Comparison of ENCODE assay signal across 14 cellular contexts in the genomic region with DNA sequence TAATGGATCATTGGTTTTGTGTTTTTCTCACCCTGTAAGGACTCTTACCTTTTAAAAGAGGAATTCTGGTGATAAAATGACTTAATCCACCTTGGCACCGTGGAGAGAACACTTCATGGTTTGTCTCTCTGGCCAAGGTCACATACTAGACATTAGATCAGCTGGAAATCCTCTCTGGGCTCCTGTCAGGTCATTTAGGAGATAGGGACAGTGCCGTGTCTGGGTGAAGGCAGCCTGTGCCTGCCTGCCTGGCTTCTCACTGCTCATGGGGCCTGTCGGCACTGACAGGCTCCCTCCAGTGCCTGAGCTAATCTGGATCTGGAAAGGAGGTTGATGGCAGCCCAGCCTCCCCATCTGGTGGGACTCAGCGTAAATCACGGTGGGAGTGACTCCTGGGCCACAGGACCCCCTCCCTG. TPM values are rescaled to one million over a fixed set of nuclear protein-coding genes. Genes with fewer than 3 reads are reported as not detected.
DNase-seq lines count a peak whose midpoint lies in the region; ATAC-seq, FAIRE-seq and TF ChIP-seq lines count a peak whose summit lies in the region.
"Had no signal": no experiment of that assay in that cellular context is flagged by ENCODE, and none has a peak within 500 bp of the region (broad histone marks: within the 10 kb centered on the region; RNA-seq: fewer than 3 reads in every experiment).

No MANE protein-coding gene starts in this region.

- H2BK5ac ChIP-seq in mesendoderm (ENCODE audit: low read length) = no peak overlapping the region

- no peak for FAIRE-seq in frontal cortex (lab: Jason Lieb, UNC)
- FAIRE-seq: G401.6 had no signal

- no peaks in the 10 kb centered on the region for H3K27me3 ChIP-seq in Panc1 (ENCODE audit: control insufficient read depth, insufficient read depth, low read length)
- no peaks in the 10 kb centered on the region for H3K27me3 ChIP-seq in mesendoderm (ENCODE audit: insufficient read depth, low read length, poor library complexity)
- no peaks in the 10 kb centered on the region for H3K27me3 ChIP-seq in upper lobe of left lung

- no peak overlapping the region for H2AK5ac ChIP-seq in mesendoderm (ENCODE audit: low read length)

- TF ChIP-seq POLR2A in upper lobe of left lung (IDR thresholded peaks at IDR 0.05) = no peak

- H3K4me1 ChIP-seq in Panc1 (ENCODE audit: control insufficient read depth, insufficient read depth, low read length) (peaks cover 20% of the 10 kb centered on the region), mesendoderm (ENCODE audit: control insufficient read depth, low read depth, low read length) (peaks cover 7% of the 10 kb centered on the region), upper lobe of left lung (peaks cover 8 to 21% (median 14%) of the 10 kb centered on the region in 4 donors)

- H3K23ac ChIP-seq in mesendoderm (ENCODE audit: low read length) = no peak overlapping the region

- H3K4me1 Mint-ChIP-seq in activated T-helper 2 cell treated with anti-CD3 and anti-CD28 coated beads, Interferon-gamma antibody, Interleukin-2, Interleukin-4, amounts not matched to agents 10 μg/mL and 5 μg/mL and 100 μg/mL, durations not matched to agents 14 hours and 24 hours and 36 hours (ENCODE audit: low read depth) = peaks cover 20% of the 10 kb centered on the region

- H3K9ac ChIP-seq in mesendoderm (ENCODE audit: low read length) = no peak overlapping the region
- H3K9ac ChIP-seq: GM23248 had no signal

- H4K8ac ChIP-seq in mesendoderm (ENCODE audit: low read depth, low read length) = no peak overlapping the region

- H3K27me3 Mint-ChIP-seq in activated T-helper 2 cell treated with anti-CD3 and anti-CD28 coated beads, Interferon-gamma antibody, Interleukin-2, Interleukin-4, amounts not matched to agents 10 μg/mL and 5 μg/mL and 100 μg/mL, durations not matched to agents 14 hours and 24 hours and 36 hours (ENCODE audit: low read depth) = no peaks in the 10 kb centered on the region
- H3K27me3 Mint-ChIP-seq: CD4-positive, alpha-beta T cell had no signal

- H3K4me2 ChIP-seq in mesendoderm (ENCODE audit: low read length) = no peak overlapping the region

- no peak overlapping the region for H4K5ac ChIP-seq in mesendoderm (ENCODE audit: low read length)

- POLR2A ChIA-PET in Panc1 (lab: Charles Lee) = no interaction called here

- intact Hi-C loops in Panc1 (cut with micrococcal nuclease; ENCODE audit: unreplicated experiment) = no loop called here
- intact Hi-C loops in Right ventricle myocardium inferior (cut with DNase I) = loop anchor here (2.0 kb wide), 1 partner anchor 16 kb away; no protein-coding TSS in a partner anchor
- intact Hi-C loops in activated T-helper 2 cell treated with anti-CD3 and anti-CD28 coated beads, Interferon-gamma antibody, Interleukin-2, Interleukin-4, amounts not matched to agents 10 μg/mL and 5 μg/mL and 100 μg/mL, durations not matched to agents 14 hours and 24 hours and 36 hours (cut with micrococcal nuclease) = no loop called here

- H2BK15ac ChIP-seq in mesendoderm (replicated peaks; ENCODE audit: low read depth) = no peak overlapping the region

- H3K4me3 ChIP-seq in Panc1 (ENCODE audit: low read depth in 2 of 2, low read length in 2 of 2) (no peak overlapping the region), mesendoderm (ENCODE audit: low read length) (no peak overlapping the region), upper lobe of left lung (no peak overlapping the region)
- H3K4me3 ChIP-seq: GM23248 had no signal

- H3K36me3 Mint-ChIP-seq in activated T-helper 2 cell treated with anti-CD3 and anti-CD28 coated beads, Interferon-gamma antibody, Interleukin-2, Interleukin-4, amounts not matched to agents 10 μg/mL and 5 μg/mL and 100 μg/mL, durations not matched to agents 14 hours and 24 hours and 36 hours (ENCODE audit: low read depth) = peaks cover 10% of the 10 kb centered on the region

- WGBS in mesendoderm (ENCODE audit: extremely low coverage, insufficient coverage, low lambda C conversion rate) = no CpG with 5 or more reads among the region's 5 CpGs
- WGBS in upper lobe of left lung, 2 donors = 82 to 85% methylated on average over 5 of the region's 5 CpGs

- H3K18ac ChIP-seq in mesendoderm (ENCODE audit: low read length) = no peak overlapping the region

- no peak for TF ChIP-seq CTCF in Panc1 (IDR thresholded peaks at IDR 0.05)
- TF ChIP-seq CTCF in upper lobe of left lung (IDR thresholded peaks at IDR 0.05) = no peak

- in situ Hi-C loops in Panc1 (cut with HindIII; ENCODE audit: low pct_unique_long_range_greater_than_20kb, low sequenced_read_pairs) = no loop called here

- H3K9me3 Mint-ChIP-seq in activated T-helper 2 cell treated with anti-CD3 and anti-CD28 coated beads, Interferon-gamma antibody, Interleukin-2, Interleukin-4, amounts not matched to agents 10 μg/mL and 5 μg/mL and 100 μg/mL, durations not matched to agents 14 hours and 24 hours and 36 hours = no peaks in the 10 kb centered on the region
- H3K9me3 Mint-ChIP-seq: activated T-helper 1 cell treated with anti-CD3 and anti-CD28 coated beads, Interleukin-12 subunit alpha, Interleukin-12 subunit beta, Interleukin-2, Interleukin-4 antibody, amounts not matched to agents 30 ng/mL and 10 ng/mL and 1 ng/mL, durations not matched to agents 14 hours and 24 hours and 36 hours; CD4-positive, alpha-beta T cell had no signal

- peak overlapping the region; percentile 63 for H3K27ac ChIP-seq in Panc1 (ENCODE audit: low read length)
- no peak overlapping the region for H3K27ac ChIP-seq in mesendoderm (ENCODE audit: low read depth, low read length)
- peak overlapping the region in 1 of 4 donors; percentile 41 for H3K27ac ChIP-seq in upper lobe of left lung
- H3K27ac ChIP-seq: GM23248 had no signal

- CTCF ChIA-PET in Panc1 (lab: Charles Lee) = no interaction called here

- no peaks in the 10 kb centered on the region for H3K36me3 ChIP-seq in Panc1 (ENCODE audit: control insufficient read depth, insufficient read depth, low read length)
- H3K36me3 ChIP-seq in mesendoderm (ENCODE audit: control insufficient read depth, insufficient read depth, low read length) = no peaks in the 10 kb centered on the region
- no peaks in the 10 kb centered on the region for H3K36me3 ChIP-seq in upper lobe of left lung

- no peaks in the 10 kb centered on the region for H3K79me2 ChIP-seq in mesendoderm (ENCODE audit: control insufficient read depth, insufficient read depth, low read length)

- H3K56ac ChIP-seq in mesendoderm (ENCODE audit: low read length) = peak overlapping the region; percentile 37

- no TSS peak for BruUV-seq in Panc1 (replicated peaks; lab: Mats Ljungman, UMichigan)

- ATAC-seq in Panc1 (peak; percentile 70), Right ventricle myocardium inferior (peak; percentile 88), upper lobe of left lung (ENCODE audit: low FRiP score in 2 of 2) (peak; percentile 34 to 44)

- DNase-seq in Panc1 (ENCODE audit: low read depth, low spot score) (no peak), Right ventricle myocardium inferior (ENCODE audit: missing footprints) (no peak), mesendoderm (peak; percentile 77), upper lobe of left lung (no peak), frontal cortex (ENCODE audit: low spot score in 2 of 2) (no peak), NCI-H2171 treated with DMSO at 0.1 percent for 48 hours (lab: John Stamatoyannopoulos, UW) (no peak), NCI-H1436 treated with DMSO at 0.1 percent for 48 hours (lab: John Stamatoyannopoulos, UW) (no peak)
- DNase-seq in activated T-helper 2 cell treated with anti-CD3 and anti-CD28 coated beads, Interferon-gamma antibody, Interleukin-2, Interleukin-4, amounts not matched to agents 10 μg/mL and 5 μg/mL and 100 μg/mL, durations not matched to agents 14 hours and 24 hours and 36 hours (ENCODE audit: low spot score) = no peak
- DNase-seq: activated CD4-positive, alpha-beta T cell treated with anti-CD3 and anti-CD28 coated beads, Interleukin-2, amount 50 U/mL, for 4 hours; anterior cingulate cortex; CD4-positive, alpha-beta T cell; GM23248 had no signal

- H3K79me1 ChIP-seq in mesendoderm (ENCODE audit: low read length) = no peaks in the 10 kb centered on the region

- H2BK120ac ChIP-seq in mesendoderm (ENCODE audit: low read depth, low read length) = no peak overlapping the region

- no peak for TF ChIP-seq EP300 in upper lobe of left lung (IDR thresholded peaks at IDR 0.05)

- H3K4ac ChIP-seq in mesendoderm (ENCODE audit: low read depth, low read length) = no peak overlapping the region

- H3K9me3 ChIP-seq in Panc1 (ENCODE audit: control insufficient read depth, insufficient read depth, low read depth, low read length) (no peaks in the 10 kb centered on the region), upper lobe of left lung (no peaks in the 10 kb centered on the region)

- no peak overlapping the region for H3K4me3 Mint-ChIP-seq in activated T-helper 2 cell treated with anti-CD3 and anti-CD28 coated beads, Interferon-gamma antibody, Interleukin-2, Interleukin-4, amounts not matched to agents 10 μg/mL and 5 μg/mL and 100 μg/mL, durations not matched to agents 14 hours and 24 hours and 36 hours (ENCODE audit: low read depth)
- H3K4me3 Mint-ChIP-seq: activated T-helper 1 cell treated with anti-CD3 and anti-CD28 coated beads, Interleukin-12 subunit alpha, Interleukin-12 subunit beta, Interleukin-2, Interleukin-4 antibody, amounts not matched to agents 30 ng/mL and 10 ng/mL and 1 ng/mL, durations not matched to agents 14 hours and 24 hours and 36 hours; CD4-positive, alpha-beta T cell had no signal

- H3K27ac Mint-ChIP-seq in activated T-helper 2 cell treated with anti-CD3 and anti-CD28 coated beads, Interferon-gamma antibody, Interleukin-2, Interleukin-4, amounts not matched to agents 10 μg/mL and 5 μg/mL and 100 μg/mL, durations not matched to agents 14 hours and 24 hours and 36 hours = no peak overlapping the region
- H3K27ac Mint-ChIP-seq: activated T-helper 1 cell treated with anti-CD3 and anti-CD28 coated beads, Interleukin-12 subunit alpha, Interleukin-12 subunit beta, Interleukin-2, Interleukin-4 antibody, amounts not matched to agents 30 ng/mL and 10 ng/mL and 1 ng/mL, durations not matched to agents 14 hours and 24 hours and 36 hours; CD4-positive, alpha-beta T cell had no signal

RNA-seq across cellular contexts. Expression of a gene that starts 5.7 kb away (rescaled TPM):
- total RNA-seq in Panc1 (2021; ENCODE audit: unreplicated experiment) = 7.0 TPM
- 5.5 TPM for polyA plus RNA-seq in Panc1 (2012; ENCODE audit: insufficient read length)
- 40.3 TPM for total RNA-seq in Right ventricle myocardium inferior
- 5.3 TPM for polyA plus RNA-seq in mesendoderm (2013, experiment 1 of 2)
- 6.1 TPM for polyA plus RNA-seq in mesendoderm (2013, experiment 2 of 2)
- 10 to 100 TPM; 13.7 to 40.7 (median 29.0) TPM for total RNA-seq in upper lobe of left lung
- total RNA-seq in frontal cortex = 9.8 TPM
- total RNA-seq in activated T-helper 2 cell treated with anti-CD3 and anti-CD28 coated beads, Interferon-gamma antibody, Interleukin-2, Interleukin-4, amounts not matched to agents 10 μg/mL and 5 μg/mL and 100 μg/mL, durations not matched to agents 14 hours and 24 hours and 36 hours = 10.2 and 10.7 TPM in 2 replicates
